ENCODE assay signal across 13 cellular contexts in genomic region chr13:113929628-113930615, GRCh38. TPM values are rescaled to one million over a fixed set of nuclear protein-coding genes. Genes with fewer than 3 reads are reported as not detected.
A peak's percentile ranks its signal among the peaks of the same experiment; 100 is the strongest.
DNase-seq lines count a peak whose midpoint lies in the region; ATAC-seq and TF ChIP-seq lines count a peak whose summit lies in the region.
"Had no signal": no experiment of that assay in that cellular context is flagged by ENCODE, and none has a peak within 500 bp of the region (broad histone marks: within the 10 kb centered on the region; RNA-seq: fewer than 3 reads in every experiment).

No MANE protein-coding gene starts in this region.

- dilution Hi-C loops in IMR-90 (cut with HindIII; ENCODE audit: low sequenced_read_pairs, unreplicated experiment), result no loop called here

- H3K4me2 ChIP-seq in IMR-90 (ENCODE audit: low read depth, low read length), result no peak overlapping the region

- peak overlapping the region; percentile 86 for H2AK9ac ChIP-seq in IMR-90 (replicated peaks; ENCODE audit: low read depth, low read length, poor library complexity)

- no TSS peak for BruUV-seq in IMR-90 (replicated peaks; lab: Mats Ljungman, UMichigan)

- H4K20me1 ChIP-seq in IMR-90 (ENCODE audit: insufficient read depth, low read length), result 0 out of 2 replicates have a peak, but pooled peaks cover 4% of the 10 kb centered on the region

- H3K4me1 ChIP-seq in IMR-90 (ENCODE audit: control insufficient read depth, insufficient read depth, low read length) (peaks cover 29% of the 10 kb centered on the region), esophagus squamous epithelium (peaks cover 3 to 32% (median 22%) of the 10 kb centered on the region in 3 donors), ovary (ENCODE audit: insufficient read depth) (peaks cover 13% of the 10 kb centered on the region)
- H3K4me1 ChIP-seq: pancreas had no signal

- no peak for TF ChIP-seq RAD21 in IMR-90 (IDR thresholded peaks at IDR 0.05; ENCODE audit: low read length)

- intact Hi-C loops in IMR-90 (cut with micrococcal nuclease), result no loop called here
- intact Hi-C loops in esophagus squamous epithelium (cut with DNase I), result no loop called here
- intact Hi-C loops in ovary (cut with DNase I), result loop anchor here in 1 of 4 donors (5.0 kb wide), 1 partner anchor 68 kb away; the partner anchor contains the start of gene GAS6

- peak overlapping the region; percentile 96; the same call in 2 of the 3 replicates for H2BK15ac ChIP-seq in IMR-90 (ENCODE audit: low read depth, low read length)

- peak overlapping the region; percentile 91 to 99 for H4K8ac ChIP-seq in IMR-90 (ENCODE audit: low read depth in 2 of 2, low read length in 2 of 2)

- TF ChIP-seq POLR2A in IMR-90 (IDR thresholded peaks at IDR 0.05; ENCODE audit: low read depth, low read length) (no peak), esophagus squamous epithelium (IDR thresholded peaks at IDR 0.05) (no peak), ovary (IDR thresholded peaks at IDR 0.05) (no peak)

- H3K36me3 ChIP-seq in IMR-90 (ENCODE audit: control insufficient read depth, insufficient read depth, low read length) (no peaks in the 10 kb centered on the region), esophagus squamous epithelium (no peaks in the 10 kb centered on the region), ovary (no peaks in the 10 kb centered on the region)
- H3K36me3 ChIP-seq: pancreas, tibial nerve had no signal

- H3K27ac ChIP-seq in IMR-90 (ENCODE audit: insufficient read depth, low read length), result peak overlapping the region; percentile 71
- peak overlapping the region in 3 of 4 donors; percentile 22 to 77 (median 72) for H3K27ac ChIP-seq in esophagus squamous epithelium
- no peak overlapping the region for H3K27ac ChIP-seq in ovary
- H3K27ac ChIP-seq: VCaP had no signal

- peak overlapping the region; percentile 24 for H2AFZ ChIP-seq in IMR-90 (replicated peaks; ENCODE audit: low read length, poor library complexity)

- H2AK5ac ChIP-seq in IMR-90 (ENCODE audit: low read depth, low read length), result peak overlapping the region; percentile 100

- peak overlapping the region; percentile 62 for H3K18ac ChIP-seq in IMR-90 (ENCODE audit: low read depth, low read length)

- H3K9me3 ChIP-seq in IMR-90 (ENCODE audit: control insufficient read depth, insufficient read depth, low read length) (no peaks in the 10 kb centered on the region), esophagus squamous epithelium (no peaks in the 10 kb centered on the region), ovary (no peaks in the 10 kb centered on the region)
- H3K9me3 ChIP-seq: pancreas, tibial nerve had no signal

- H3K56ac ChIP-seq in IMR-90 (ENCODE audit: extremely low read depth, insufficient read depth, low read length), result no peak overlapping the region

- no peak overlapping the region for H3K9ac ChIP-seq in IMR-90 (ENCODE audit: low read depth, low read length)

- TF ChIP-seq CTCF in AG10803 (conservative IDR thresholded peaks at IDR 0.05; ENCODE audit: low read length), result no peak
- no peak for TF ChIP-seq CTCF in IMR-90 (conservative IDR thresholded peaks at IDR 0.05; ENCODE audit: low read depth, low read length)
- no peak for TF ChIP-seq CTCF in esophagus squamous epithelium (IDR thresholded peaks at IDR 0.05)
- no peak for TF ChIP-seq CTCF in ovary (IDR thresholded peaks at IDR 0.05)

- WGBS in IMR-90 (ENCODE audit: extremely low coverage in 2 of 2, insufficient read length in 1 of 2), 2 experiments, result 92% methylated on average over 18 of the region's 38 CpGs; no CpG with 5 or more reads in 1 of the 2 experiments
- WGBS in esophagus squamous epithelium, 2 donors, result 50 to 80% methylated on average over 1 to 2 of the region's 38 CpGs
- WGBS in ovary, 3 donors, result 77 to 91% (median 81%) methylated on average over 38 of the region's 38 CpGs

- H3K4ac ChIP-seq in IMR-90 (ENCODE audit: low read depth, low read length), result peak overlapping the region; percentile 99

- H3K23ac ChIP-seq in IMR-90 (ENCODE audit: low read depth, low read length), result peak overlapping the region; percentile 97

- DNase-seq in AG10803 (ENCODE audit: low read depth) (peak; percentile 65), IMR-90 (no peak), esophagus squamous epithelium (lab: John Stamatoyannopoulos, UW) (no peak), ovary (peak in 3 of 5 donors; percentile 6 to 37 (median 23)), T-helper 1 cell (no peak), hippocampal formation (lab: John Stamatoyannopoulos, UW) (no peak), AG08396 (ENCODE audit: low spot score) (no peak), SIG-M5 treated with dmso at 0.1 percent for 504 hours (lab: John Stamatoyannopoulos, UW; ENCODE audit: unreplicated experiment) (no peak)
- DNase-seq: DMS53, mesendoderm had no signal

- H4K91ac ChIP-seq in IMR-90 (ENCODE audit: insufficient read depth, low read depth, low read length), result peak overlapping the region; percentile 99

- no peak for ATAC-seq in IMR-90 (ENCODE audit: low read depth)

- H3K14ac ChIP-seq in IMR-90 (replicated peaks; ENCODE audit: low read depth, low read length), result peak overlapping the region; percentile 98

- in situ Hi-C loops in IMR-90 (cut with MboI; ENCODE audit: low sequenced_read_pairs), result no loop called here

- H3K79me1 ChIP-seq in IMR-90 (ENCODE audit: low read depth in 1 of 2, low read length in 2 of 2), result peaks cover 0 to 59% of the 10 kb centered on the region in 2 experiments; a peak in 2 of 4 replicates

- H3K9me1 ChIP-seq in IMR-90 (ENCODE audit: insufficient read depth, low read length), result peaks cover 28% of the 10 kb centered on the region

- POLR2A ChIA-PET in IMR-90 (lab: Charles Lee; ENCODE audit: unreplicated experiment), result no interaction called here

- H4K5ac ChIP-seq in IMR-90 (ENCODE audit: low read depth, low read length), result peak overlapping the region; percentile 28; the same call in 1 of the 2 replicates

- H2BK120ac ChIP-seq in IMR-90 (ENCODE audit: low read depth, low read length), result peak overlapping the region; percentile 99

- H3K27me3 ChIP-seq in IMR-90 (ENCODE audit: control insufficient read depth, insufficient read depth, low read length) (no peaks in the 10 kb centered on the region), esophagus squamous epithelium (peaks cover 0 to 39% (median 0%) of the 10 kb centered on the region in 4 donors), ovary (no peaks in the 10 kb centered on the region)
- H3K27me3 ChIP-seq: pancreas had no signal

- peak overlapping the region; percentile 99 for H2BK20ac ChIP-seq in IMR-90 (ENCODE audit: low read depth, low read length)

- CTCF ChIA-PET in IMR-90 (lab: Yijun Ruan, JAX), result no interaction called here

- no peak for TF ChIP-seq EP300 in ovary (IDR thresholded peaks at IDR 0.05)

- H2BK5ac ChIP-seq in IMR-90 (ENCODE audit: low read depth, low read length, poor library complexity, severe bottlenecking), result peak overlapping the region; percentile 89

- H3K4me3 ChIP-seq in AG10803 (ENCODE audit: low read length), result no peak overlapping the region
- no peak overlapping the region for H3K4me3 ChIP-seq in IMR-90 (ENCODE audit: insufficient read depth, low read depth, low read length)
- H3K4me3 ChIP-seq in esophagus squamous epithelium, result no peak overlapping the region
- no peak overlapping the region for H3K4me3 ChIP-seq in ovary
- H3K4me3 ChIP-seq: pancreas, tibial nerve had no signal

TF ChIP-seq in IMR-90, 13 proteins besides CTCF, POLR2A, EP300 and RAD21:
- TF ChIP-seq MAFK (IDR thresholded peaks at IDR 0.05; ENCODE audit: low read depth, low read length), result no peak
- no peak for TF ChIP-seq NFE2L2 (IDR thresholded peaks at IDR 0.05; ENCODE audit: low read depth, low read length)
- TF ChIP-seq MAZ (IDR thresholded peaks at IDR 0.05; ENCODE audit: borderline replicate concordance, low read depth, low read length), result no peak
- TF ChIP-seq BHLHE40 (IDR thresholded peaks at IDR 0.05; ENCODE audit: low read depth, low read length), result no peak
- no peak for TF ChIP-seq USF2 (IDR thresholded peaks at IDR 0.05; ENCODE audit: low read depth, low read length)
- no peak for TF ChIP-seq FOS (IDR thresholded peaks at IDR 0.05; ENCODE audit: low read depth, low read length)
- no peak for TF ChIP-seq RCOR1 (IDR thresholded peaks at IDR 0.05; ENCODE audit: insufficient replicate concordance, low read length)
- no peak for TF ChIP-seq CEBPB (IDR thresholded peaks at IDR 0.05; ENCODE audit: low read depth, low read length)

RNA-seq across cellular contexts. Expression of gene C13orf46, which starts 44.0 kb away (rescaled TPM):
- total RNA-seq in IMR-90 (2012; rRNA removed) (under 0.01 TPM in 2 replicates), esophagus squamous epithelium (not detected), ovary (1 to 10 TPM in 2 of 7 donors, under 1 TPM in 3, not detected in 2; 0.35 to 2.0 (median 0.58) TPM)
- polyA plus RNA-seq in IMR-90 (2012; rRNA removed) (2.1 and 2.5 TPM in 2 replicates), ovary (under 1 TPM; 0.05 to 0.31 TPM)
- 1.7 and 1.8 TPM in 2 replicates for polyA plus RNA-seq in IMR-90 (2012; cell fraction: cytosol; rRNA removed)
- polyA plus RNA-seq in IMR-90 (2012; cell fraction: nucleus; rRNA removed; ENCODE audit: low replicate concordance), result 8.9 and 10.0 TPM in 2 replicates

Comparison
In these comparisons a context has a peak if more than half of its experiments do, and no peak if none do; other contexts are left out.
1. DNase-seq: peak in AG10803 (single experiment) and ovary (3 of 5); none in IMR-90 (single experiment), esophagus squamous epithelium (single experiment), T-helper 1 cell (0 of 5), hippocampal formation (0 of 2), AG08396 (single experiment) and SIG-M5 treated with dmso at 0.1 percent for 504 hours (single experiment).
2. H3K27ac ChIP-seq: peak in IMR-90 (single experiment) and esophagus squamous epithelium (3 of 4); none in ovary (0 of 2).